29 cellular contexts compared by ENCODE assay signal in genomic region chr10:17418249-17418648, GRCh38. TPM values are rescaled to one million over a fixed set of nuclear protein-coding genes. Genes with fewer than 3 reads are reported as not detected.
"Had no signal": no experiment of that assay in that cellular context is flagged by ENCODE, and none has a peak within 500 bp of the region (broad histone marks: within the 10 kb centered on the region; RNA-seq: fewer than 3 reads in every experiment).

No MANE protein-coding gene starts in this region.

- H3K4me3 ChIP-seq: ascending aorta, esophagus muscularis mucosa, heart left ventricle, left ventricle myocardium inferior, lung, ovary, skin epidermis, thyroid gland, upper lobe of left lung, vagina had no signal

- H3K27ac ChIP-seq: ascending aorta, brain microvascular endothelial cell, esophagus muscularis mucosa, foreskin keratinocyte, heart left ventricle, left ventricle myocardium inferior, ovary, skin epidermis, thyroid gland, upper lobe of left lung, vagina had no signal

- H3K27me3 ChIP-seq: ascending aorta, brain microvascular endothelial cell, heart left ventricle, ovary, thyroid gland, upper lobe of left lung, vagina had no signal

- H3K36me3 ChIP-seq: ascending aorta, brain microvascular endothelial cell, esophagus muscularis mucosa, heart left ventricle, left ventricle myocardium inferior, ovary, thyroid gland, upper lobe of left lung, vagina had no signal

- H3K4me1 ChIP-seq: ascending aorta, esophagus muscularis mucosa, foreskin keratinocyte, thyroid gland, upper lobe of left lung, vagina had no signal

- DNase-seq: activated CD4-positive, alpha-beta memory T cell treated with anti-CD3 and anti-CD28 coated beads for 36 hours; activated CD4-positive, alpha-beta T cell treated with anti-CD3 and anti-CD28 coated beads, Interleukin-2, amount 10 ng/mL, durations not matched to agents 24 days and 14 days; activated CD8-positive, alpha-beta memory T cell treated with anti-CD3 and anti-CD28 coated beads, Interleukin-2, amount 50 U/mL, for 4 hours; activated effector memory CD4-positive, alpha-beta T cell treated with anti-CD3 and anti-CD28 coated beads, Interleukin-2, amount 50 U/mL, for 16 hours; activated naive CD4-positive, alpha-beta T cell treated with anti-CD3 and anti-CD28 coated beads for 36 hours; activated naive CD8-positive, alpha-beta T cell treated with anti-CD3 and anti-CD28 coated beads for 36 hours; activated T-cell treated with anti-CD3 and anti-CD28 coated beads, Interleukin-2, amount 50 U/mL, for 1 hour; brain microvascular endothelial cell; cortex of kidney; foreskin keratinocyte; heart left ventricle; left ventricle myocardium inferior; ovary; retina; stimulated activated CD4-positive, alpha-beta T cell treated with anti-CD3 and anti-CD28 coated beads, Interleukin-4, amount 100 ng/mL, for 4 hours; stimulated activated CD8-positive, alpha-beta memory T cell treated with anti-CD3 and anti-CD28 coated beads, Interleukin-4, amount 100 ng/mL, for 48 hours; stimulated activated naive CD8-positive, alpha-beta T cell treated with anti-CD3 and anti-CD28 coated beads, Interleukin-15, amount 100 ng/mL, for 72 hours; T-helper 1 cell; thyroid gland; upper lobe of left lung had no signal

- H3K9me3 ChIP-seq: ascending aorta, heart left ventricle, left ventricle myocardium inferior, ovary, thyroid gland, upper lobe of left lung, vagina had no signal

- ATAC-seq: heart left ventricle; sciatic nerve; stimulated activated memory B cell treated with anti-CD40 and anti-IgM and Interleukin-4, amounts not matched to agents 10 μg/mL and 1 μg/mL and 100 μg/mL, for 72 hours; stimulated activated naive CD8-positive, alpha-beta T cell treated with anti-CD3 and anti-CD28 coated beads, Interleukin-15, amount 100 ng/mL, for 72 hours had no signal

RNA-seq across cellular contexts. Expression of gene ST8SIA6, which starts 36.1 kb away (rescaled TPM):
- total RNA-seq: activated CD4-positive, alpha-beta T cell treated with anti-CD3 and anti-CD28 coated beads, Interleukin-2, amount 10 ng/mL, durations not matched to agents 24 days and 14 days; activated CD8-positive, alpha-beta memory T cell treated with anti-CD3 and anti-CD28 coated beads for 36 hours; activated naive CD4-positive, alpha-beta T cell treated with anti-CD3 and anti-CD28 coated beads for 36 hours; activated naive CD8-positive, alpha-beta T cell treated with anti-CD3 and anti-CD28 coated beads for 36 hours; activated T-helper 1 cell treated with anti-CD3 and anti-CD28 coated beads, Interleukin-12 subunit alpha, Interleukin-12 subunit beta, Interleukin-2, Interleukin-4 antibody, amounts not matched to agents 30 ng/mL and 10 ng/mL and 1 ng/mL, durations not matched to agents 14 hours and 24 hours and 36 hours; ascending aorta had no signal
- polyA plus RNA-seq: foreskin keratinocyte had no signal
